8 cellular contexts compared by ENCODE assay signal in the genomic region with DNA sequence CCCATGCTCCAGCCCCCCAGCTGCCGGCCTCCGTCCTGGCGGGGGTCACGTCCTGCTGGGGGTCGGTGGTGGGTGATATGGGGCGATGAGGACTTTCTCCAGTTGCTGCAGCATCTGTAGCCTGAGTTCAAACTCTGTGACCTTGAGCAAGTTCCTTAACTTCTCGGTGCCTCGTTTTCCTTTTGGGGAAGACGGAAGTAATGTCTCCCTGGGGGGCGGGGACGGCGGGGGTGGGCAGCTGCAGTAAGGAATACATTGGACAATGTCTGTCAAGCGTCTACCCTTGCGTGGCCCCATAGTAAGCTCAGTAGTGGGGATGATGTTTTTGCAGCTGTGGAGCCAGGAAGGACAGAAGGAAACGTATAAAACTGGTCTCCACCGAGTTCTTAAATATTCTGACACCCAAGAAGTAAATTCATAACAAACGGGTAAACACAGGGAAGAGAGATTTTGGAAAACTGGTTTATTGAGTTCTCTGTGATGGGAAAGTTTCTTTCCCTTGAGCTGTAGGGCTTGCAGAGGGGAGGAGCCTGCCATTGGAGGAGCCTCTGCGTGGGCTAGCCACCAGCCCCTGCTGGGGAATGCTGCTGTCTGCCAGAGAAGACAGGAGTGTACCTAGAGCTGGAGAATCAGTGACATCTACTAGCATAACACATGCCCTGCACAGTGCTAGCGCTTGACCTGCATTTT. TPM values are rescaled to one million over a fixed set of nuclear protein-coding genes. Genes with fewer than 3 reads are reported as not detected.
A peak's percentile ranks its signal among the peaks of the same experiment; 100 is the strongest.
DNase-seq lines count a peak whose midpoint lies in the region; ATAC-seq, FAIRE-seq and TF ChIP-seq lines count a peak whose summit lies in the region.

No MANE protein-coding gene starts in this region.

- H4K8ac ChIP-seq in mesenchymal stem cell (ENCODE audit: low read length), result no peak overlapping the region

- H3K9me3 ChIP-seq in K562 (replicated peaks; ENCODE audit: control insufficient read depth, insufficient read depth, low read depth, low read length) (no peaks in the 10 kb centered on the region), mesenchymal stem cell (ENCODE audit: control insufficient read depth, low read length) (no peaks in the 10 kb centered on the region), BE2C (no peaks in the 10 kb centered on the region)

- no peak overlapping the region for H2BK12ac ChIP-seq in mesenchymal stem cell (ENCODE audit: low read length in 2 of 2)

- no peak overlapping the region for H2BK5ac ChIP-seq in mesenchymal stem cell (ENCODE audit: low read depth, low read length, poor library complexity, severe bottlenecking)

- H4K20me1 ChIP-seq in K562 (replicated peaks; ENCODE audit: control insufficient read depth, insufficient read depth, low read length), result no peaks in the 10 kb centered on the region

- H3K4me1 ChIP-seq in K562 (replicated peaks in 1 of 2; ENCODE audit: control insufficient read depth in 2 of 2, insufficient read depth in 2 of 2, low read length in 2 of 2) (peaks cover 7 to 24% of the 10 kb centered on the region in 2 experiments; a peak in 4 of 5 replicates), mesenchymal stem cell (ENCODE audit: control insufficient read depth, insufficient read depth, low read depth, low read length) (peaks cover 45% of the 10 kb centered on the region), BE2C (no peaks in the 10 kb centered on the region)

- DNase-seq in AML-193 (lab: John Stamatoyannopoulos, UW) (peak; percentile 24 to 43), HFF-Myc (ENCODE audit: extremely low read depth, low read depth) (no peak), K562 (ENCODE audit: extremely low read depth in 1 of 4, low spot score in 3 of 4) (no peak), mesenchymal stem cell (peak; percentile 6), DMS114 treated with DMSO at 0.1 percent for 48 hours (lab: John Stamatoyannopoulos, UW; ENCODE audit: unreplicated experiment) (no peak), iPS-NIHi11 (ENCODE audit: low spot score) (no peak), BE2C (no peak)

- TF ChIP-seq RAD21 in K562 (CRISPR knock-in tag; conservative IDR thresholded peaks at IDR 0.05 in 1 of 2, IDR thresholded peaks at IDR 0.05 in 1 of 2), result no peak

- CTCF ChIA-PET in K562 (lab: Yijun Ruan, JAX; ENCODE audit: low intra/inter-chr PET ratio), result no interaction called here

- H3K9ac ChIP-seq in K562 (ENCODE audit: insufficient read depth in 1 of 2, low read depth in 2 of 2, low read length in 2 of 2), result no peak overlapping the region
- peak overlapping the region; percentile 71 for H3K9ac ChIP-seq in mesenchymal stem cell (ENCODE audit: low read length)

- 5% methylated on average over 11 of the region's 19 CpGs for WGBS in K562 (ENCODE audit: insufficient coverage, low coverage, missing lambda C conversion rate)
- 26% methylated on average over 17 of the region's 19 CpGs for WGBS in mesenchymal stem cell

- TF ChIP-seq POLR2A in K562 (conservative IDR thresholded peaks at IDR 0.05), result no peak

- in situ Hi-C loops in K562 (cut with MboI), result no loop called here

- no peak overlapping the region for H4K91ac ChIP-seq in mesenchymal stem cell (ENCODE audit: low read length)

- H3K18ac ChIP-seq in mesenchymal stem cell (ENCODE audit: low read depth in 1 of 2, low read length in 2 of 2), result no peak overlapping the region

- ATAC-seq in K562 (peak; percentile 39; the same call in 1 of the 3 replicates), HG02870 (IDR thresholded peaks at IDR 0.05; ENCODE audit: unreplicated experiment) (no peak)

- H3K4me2 ChIP-seq in K562 (ENCODE audit: insufficient read depth, low read length) (no peak overlapping the region), mesenchymal stem cell (ENCODE audit: low read length, poor library complexity, severe bottlenecking) (peak overlapping the region; percentile 94)

- TF ChIP-seq EP300 in K562 (IDR thresholded peaks at IDR 0.05; ENCODE audit: low read length), result no peak

- POLR2A ChIA-PET in K562 (lab: Yijun Ruan, JAX), result no interaction called here

- H2AK5ac ChIP-seq in mesenchymal stem cell (ENCODE audit: low read length, severe bottlenecking), result no peak overlapping the region

- H3K36me3 ChIP-seq in K562 (ENCODE audit: control insufficient read depth, insufficient read depth, low read length) (no peaks in the 10 kb centered on the region), mesenchymal stem cell (ENCODE audit: control insufficient read depth in 1 of 2, insufficient read depth in 2 of 2, low read depth in 1 of 2, low read length in 2 of 2) (no peaks in the 10 kb centered on the region), BE2C (no peaks in the 10 kb centered on the region)

- no peak overlapping the region for H3K23ac ChIP-seq in mesenchymal stem cell (ENCODE audit: low read length in 2 of 2)

- FAIRE-seq in K562 (lab: Jason Lieb, UNC), result no peak

- peak overlapping the region; percentile 59 for H3K4me3 ChIP-seq in HFF-Myc (replicated peaks; ENCODE audit: low read depth, low read length)
- no peak overlapping the region for H3K4me3 ChIP-seq in K562
- H3K4me3 ChIP-seq in mesenchymal stem cell (ENCODE audit: insufficient read depth in 1 of 2, low read depth in 1 of 2, low read length in 2 of 2), result peak overlapping the region; percentile 62 to 81
- H3K4me3 ChIP-seq in BE2C (ENCODE audit: low read depth, low read length), result no peak overlapping the region

- no peaks in the 10 kb centered on the region for H3K79me2 ChIP-seq in K562 (ENCODE audit: control insufficient read depth, insufficient read depth, low read length)

- TF ChIP-seq CTCF in HFF-Myc (IDR thresholded peaks at IDR 0.05; ENCODE audit: low read depth, low read length, missing control alignments) (no peak), K562 (IDR thresholded peaks at IDR 0.05 in 2 of 3, conservative IDR thresholded peaks at IDR 0.05 in 1 of 3; ENCODE audit: insufficient read depth in 2 of 3, low read depth in 1 of 3, low read length in 3 of 3) (no peak), BE2C (IDR thresholded peaks at IDR 0.05; ENCODE audit: low read depth, low read length) (no peak)

- no peaks in the 10 kb centered on the region for H3K79me1 ChIP-seq in mesenchymal stem cell (replicated peaks; ENCODE audit: low read length, poor library complexity, severe bottlenecking)

- H3K14ac ChIP-seq in mesenchymal stem cell (ENCODE audit: low read length in 2 of 2), result no peak overlapping the region

- no peaks in the 10 kb centered on the region for H3K9me1 ChIP-seq in K562 (ENCODE audit: control insufficient read depth, insufficient read depth, low read length)

- H2BK120ac ChIP-seq in mesenchymal stem cell (ENCODE audit: low read depth, low read length), result no peak overlapping the region

- intact Hi-C loops in K562 (cut with micrococcal nuclease), result no loop called here

- BruUV-seq in K562 (replicated peaks; lab: Mats Ljungman, UMichigan), result no TSS peak

- no peak overlapping the region for H2BK15ac ChIP-seq in mesenchymal stem cell (ENCODE audit: low read depth, poor library complexity, severe bottlenecking)

- H3K4ac ChIP-seq in mesenchymal stem cell (ENCODE audit: low read depth in 1 of 2, low read length in 2 of 2), result no peak overlapping the region

- H2AFZ ChIP-seq in K562 (ENCODE audit: low read depth, low read length) (no peak overlapping the region), mesenchymal stem cell (ENCODE audit: low read depth, low read length) (no peak overlapping the region)

- no peak overlapping the region for H3K27ac ChIP-seq in K562 (ENCODE audit: extremely low read depth, low read depth, low read length)
- H3K27ac ChIP-seq in mesenchymal stem cell (ENCODE audit: low read length, poor library complexity, severe bottlenecking), result no peak overlapping the region

- H3K27me3 ChIP-seq in K562 (ENCODE audit: control insufficient read depth in 2 of 2, insufficient read depth in 2 of 2, low read length in 2 of 2) (peaks cover 0 to 30% of the 10 kb centered on the region in 2 experiments; a peak in 3 of 5 replicates), mesenchymal stem cell (ENCODE audit: control insufficient read depth in 1 of 2, insufficient read depth in 1 of 2, low read length in 2 of 2) (peaks cover 28 to 57% of the 10 kb centered on the region in 2 experiments), BE2C (peaks cover 88% of the 10 kb centered on the region)

RNA-seq across cellular contexts. Expression of a gene that starts 1.0 kb away (rescaled TPM):
- total RNA-seq in K562 (2011; cell fraction: chromatin; rRNA removed; ENCODE audit: low replicate concordance), result 0.56 and 0.67 TPM in 2 replicates
- 0.50 and 0.53 TPM in 2 replicates for total RNA-seq in K562 (2011; cell fraction: nucleolus; rRNA removed)
- 0.61 and 0.66 TPM in 2 replicates for total RNA-seq in K562 (2011; cell fraction: nucleoplasm; rRNA removed)
- total RNA-seq in K562 (2014; rRNA removed) (0.04 and 0.23 TPM in 2 replicates), K562 (2014; rRNA removed; fragmentation: Illumina TruSeq; extraction: Trizol) (0.07 TPM in 1 of 2 replicates, not detected in the other), K562 (2015; rRNA removed; fragmentation: Illumina TruSeq; extraction: Trizol) (not detected in 2 replicates), K562 (2021) (0.38 and 0.67 TPM in 2 replicates)
- polyA plus RNA-seq in K562 (2011; rRNA removed) (0.30 and 2.1 TPM in 2 replicates), K562 (2014; fragmentation: Illumina TruSeq; extraction: Trizol) (0.21 and 0.25 TPM in 2 replicates), K562 (2014; fragmentation: Nextera tagmentation; extraction: Ambion mirVana) (not detected), K562 (2014; rRNA removed) (0.23 and 0.28 TPM in 2 replicates)
- 0.25 and 2.7 TPM in 2 replicates for polyA plus RNA-seq in K562 (2011; cell fraction: cytosol; rRNA removed)
- 0.41 and 3.7 TPM in 2 replicates for polyA plus RNA-seq in K562 (2011; cell fraction: nucleus; rRNA removed)
- 0.26 TPM in 2 replicates for polyA plus RNA-seq in K562 (2012)
- polyA minus RNA-seq in K562 (2011; rRNA and poly(A)+ RNA removed), result 0.24 and 2.3 TPM in 2 replicates
- polyA minus RNA-seq in K562 (2011; cell fraction: cytosol; rRNA and poly(A)+ RNA removed), result 1.6 TPM in 1 of 2 replicates, not detected in the other
- 0.11 and 0.81 TPM in 2 replicates for polyA minus RNA-seq in K562 (2011; cell fraction: nucleus; rRNA and poly(A)+ RNA removed)
- 0.54 TPM for polyA plus RNA-seq in mesenchymal stem cell (2013, experiment 1 of 2)
- polyA plus RNA-seq in mesenchymal stem cell (2013, experiment 2 of 2), result 0.34 TPM
- not detected for polyA plus RNA-seq in BE2C (2012; ENCODE audit: insufficient read depth, insufficient read length, low read depth)

RNA-seq across cellular contexts. Expression of a gene that starts 23.0 kb away (rescaled TPM):
- not detected in 2 replicates for total RNA-seq in K562 (2011; cell fraction: chromatin; rRNA removed; ENCODE audit: low replicate concordance)
- not detected in 2 replicates for total RNA-seq in K562 (2011; cell fraction: nucleolus; rRNA removed)
- total RNA-seq in K562 (2011; cell fraction: nucleoplasm; rRNA removed), result not detected in 2 replicates
- not detected in 2 replicates for total RNA-seq in K562 (2014; rRNA removed)
- total RNA-seq in K562 (2014; rRNA removed; fragmentation: Illumina TruSeq; extraction: Trizol), result not detected in 2 replicates
- total RNA-seq in K562 (2015; rRNA removed; fragmentation: Illumina TruSeq; extraction: Trizol), result not detected in 2 replicates
- not detected in 2 replicates for total RNA-seq in K562 (2021)
- polyA plus RNA-seq in K562 (2011; rRNA removed), result not detected in 2 replicates
- not detected in 2 replicates for polyA plus RNA-seq in K562 (2011; cell fraction: cytosol; rRNA removed)
- not detected in 2 replicates for polyA plus RNA-seq in K562 (2011; cell fraction: nucleus; rRNA removed)
- not detected in 2 replicates for polyA plus RNA-seq in K562 (2012)
- polyA plus RNA-seq in K562 (2014; fragmentation: Illumina TruSeq; extraction: Trizol), result not detected in 2 replicates
- polyA plus RNA-seq in K562 (2014; fragmentation: Nextera tagmentation; extraction: Ambion mirVana), result not detected
- polyA plus RNA-seq in K562 (2014; rRNA removed), result not detected in 2 replicates
- not detected in 2 replicates for polyA minus RNA-seq in K562 (2011; rRNA and poly(A)+ RNA removed)
- polyA minus RNA-seq in K562 (2011; cell fraction: cytosol; rRNA and poly(A)+ RNA removed), result not detected in 2 replicates
- not detected in 2 replicates for polyA minus RNA-seq in K562 (2011; cell fraction: nucleus; rRNA and poly(A)+ RNA removed)
- not detected for polyA plus RNA-seq in mesenchymal stem cell (2013, experiment 1 of 2)
- not detected for polyA plus RNA-seq in mesenchymal stem cell (2013, experiment 2 of 2)
- polyA plus RNA-seq in BE2C (2012; ENCODE audit: insufficient read depth, insufficient read length, low read depth), result 0.22 TPM

Comparison
In these comparisons a context has a peak if more than half of its experiments do, and no peak if none do; other contexts are left out.
1. DNase-seq: peak in AML-193 (2 of 2) and mesenchymal stem cell (single experiment); none in HFF-Myc (single experiment), K562 (0 of 4), DMS114 treated with DMSO at 0.1 percent for 48 hours (single experiment), iPS-NIHi11 (single experiment) and BE2C (single experiment).
2. H3K4me3 ChIP-seq: peak in HFF-Myc (single experiment) and mesenchymal stem cell (2 of 2); none in K562 (single experiment) and BE2C (single experiment).